ENCODE assay signal across 25 cellular contexts in the genomic region with DNA sequence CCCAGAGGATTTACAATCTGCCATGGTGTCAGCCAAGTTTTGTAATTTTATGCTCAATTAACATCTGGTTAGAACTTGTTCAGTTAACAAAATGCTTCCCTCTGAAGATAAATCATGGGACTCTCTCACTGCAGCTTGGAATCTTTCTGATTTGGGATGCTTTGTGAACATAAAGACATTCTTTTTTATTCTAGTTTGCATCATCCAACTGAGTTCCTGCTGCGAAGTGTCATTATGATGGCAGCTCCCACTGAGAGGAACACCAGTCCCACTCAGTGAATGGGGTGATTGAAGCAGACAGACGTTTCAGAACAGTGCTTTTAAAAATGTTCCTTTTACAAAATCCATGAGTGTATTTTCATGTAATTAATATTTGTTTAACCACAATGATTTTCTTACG.
"Had no signal": no experiment of that assay in that cellular context is flagged by ENCODE, and none has a peak within 500 bp of the region (broad histone marks: within the 10 kb centered on the region; RNA-seq: fewer than 3 reads in every experiment).

No MANE protein-coding gene starts in this region.

- H3K27me3 ChIP-seq: ascending aorta, body of pancreas, Peyer's patch, SJCRH30 had no signal

- H3K4me3 ChIP-seq: ascending aorta, body of pancreas, Peyer's patch, SJCRH30 had no signal

- H3K36me3 ChIP-seq: ascending aorta, Peyer's patch, SJCRH30 had no signal

- H3K4me1 ChIP-seq: ascending aorta, body of pancreas, Peyer's patch, SJCRH30 had no signal

- H3K27ac ChIP-seq: ascending aorta, body of pancreas, Peyer's patch, RWPE1, SJCRH30 had no signal

- DNase-seq: activated CD4-positive, alpha-beta T cell treated with anti-CD3 and anti-CD28 coated beads for 48 hours; activated CD4-positive, alpha-beta T cell treated with anti-CD3 and anti-CD28 coated beads, Interleukin-2, amount 50 U/mL, for 4 hours; activated CD4-positive, CD25-positive, alpha-beta regulatory T cell treated with anti-CD3 and anti-CD28 coated beads, Interleukin-2, amount 50 U/mL, for 72 hours; activated CD8-positive, alpha-beta memory T cell treated with anti-CD3 and anti-CD28 coated beads, Interleukin-2, amount 50 U/mL, for 48 hours; activated CD8-positive, alpha-beta T cell treated with anti-CD3 and anti-CD28 coated beads, Interleukin-2, amount 10 ng/mL, durations not matched to agents 7 days and 5 days; activated effector memory CD4-positive, alpha-beta T cell treated with anti-CD3 and anti-CD28 coated beads, Interleukin-2, amount 50 U/mL, for 16 hours; activated naive CD4-positive, alpha-beta T cell treated with Interleukin-2 at 50 U/mL for 16 hours; activated naive CD8-positive, alpha-beta T cell treated with anti-CD3 and anti-CD28 coated beads, Interleukin-2, amount 50 U/mL, for 24 hours; activated T-cell treated with anti-CD3 and anti-CD28 coated beads, Interleukin-2, amount 50 U/mL, for 24 hours; amniotic stem cell; body of pancreas; cerebellar nuclear complex; Karpas-422; MM.1S; NCI-H1105; NCI-H1436; NCI-H1694 treated with DMSO at 0.1 percent for 48 hours; NCI-H2029 treated with DMSO at 0.1 percent for 48 hours; NCI-H524; Peyer's patch; Right ventricle myocardium superior; SJCRH30; SW 1271 had no signal

- H3K9me3 ChIP-seq: ascending aorta, body of pancreas, SJCRH30 had no signal
